Comparison of ENCODE assay signal across 9 cellular contexts in genomic region chr6:68778356-68779020, GRCh38.
DNase-seq lines count a peak whose midpoint lies in the region; ATAC-seq, FAIRE-seq and TF ChIP-seq lines count a peak whose summit lies in the region.
"Had no signal": no experiment of that assay in that cellular context is flagged by ENCODE, and none has a peak within 500 bp of the region (broad histone marks: within the 10 kb centered on the region; RNA-seq: fewer than 3 reads in every experiment).

No MANE protein-coding gene starts in this region.

- H3K4me3 Mint-ChIP-seq in HFFc6: no peak overlapping the region
- H3K4me3 Mint-ChIP-seq in stimulated activated effector memory CD8-positive, alpha-beta T cell treated with anti-CD3 and anti-CD28 coated beads, Interleukin-12 subunit alpha, Interleukin-12 subunit beta, amount 100 ng/mL, for 72 hours: no peak overlapping the region

- H3K4me3 ChIP-seq in bronchial epithelial cell (ENCODE audit: low read depth, low read length): no peak overlapping the region
- no peak overlapping the region for H3K4me3 ChIP-seq in left lung

- no peaks in the 10 kb centered on the region for H3K27me3 Mint-ChIP-seq in HFFc6 (ENCODE audit: insufficient read depth)

- H3K27ac Mint-ChIP-seq in HFFc6: no peak overlapping the region
- H3K27ac Mint-ChIP-seq in stimulated activated effector memory CD8-positive, alpha-beta T cell treated with anti-CD3 and anti-CD28 coated beads, Interleukin-12 subunit alpha, Interleukin-12 subunit beta, amount 100 ng/mL, for 72 hours: no peak overlapping the region

- H3K9me3 ChIP-seq in left lung: no peaks in the 10 kb centered on the region

- H3K36me3 ChIP-seq in bronchial epithelial cell (ENCODE audit: control insufficient read depth, insufficient read depth, low read length) (no peaks in the 10 kb centered on the region), left lung (no peaks in the 10 kb centered on the region)

- H3K9me3 Mint-ChIP-seq in HFFc6: peaks cover 23% of the 10 kb centered on the region
- peaks cover 6% of the 10 kb centered on the region for H3K9me3 Mint-ChIP-seq in stimulated activated effector memory CD8-positive, alpha-beta T cell treated with anti-CD3 and anti-CD28 coated beads, Interleukin-12 subunit alpha, Interleukin-12 subunit beta, amount 100 ng/mL, for 72 hours

- DNase-seq in Caki2 (ENCODE audit: low read depth): peak; percentile 18
- DNase-seq in HFFc6: no peak
- DNase-seq in NCI-H748 (lab: John Stamatoyannopoulos, UW; ENCODE audit: unreplicated experiment): peak; percentile 77
- peak; percentile 37 for DNase-seq in bronchial epithelial cell (ENCODE audit: low read depth)
- no peak for DNase-seq in left lung
- DNase-seq in stimulated activated effector memory CD8-positive, alpha-beta T cell treated with anti-CD3 and anti-CD28 coated beads, Interleukin-12 subunit alpha, Interleukin-12 subunit beta, amount 100 ng/mL, for 72 hours (ENCODE audit: low spot score in 2 of 2): no peak
- DNase-seq in stimulated activated CD4-positive, alpha-beta T cell treated with anti-CD3 and anti-CD28 coated beads, Interleukin-4, amount 100 ng/mL, for 24 hours: no peak
- DNase-seq in NK-92 (lab: John Stamatoyannopoulos, UW; ENCODE audit: unreplicated experiment): no peak

- H3K36me3 Mint-ChIP-seq in HFFc6 (ENCODE audit: low read depth): peaks cover 3% of the 10 kb centered on the region; the same call in 1 of the 2 replicates
- H3K36me3 Mint-ChIP-seq in stimulated activated effector memory CD8-positive, alpha-beta T cell treated with anti-CD3 and anti-CD28 coated beads, Interleukin-12 subunit alpha, Interleukin-12 subunit beta, amount 100 ng/mL, for 72 hours: no peaks in the 10 kb centered on the region

- intact Hi-C loops in left lung (cut with DNase I): loop anchor here in 1 of 2 donors (5.0 kb wide), 1 partner anchor 141 kb away; the partner anchor contains the start of gene ADGRB3

- H3K27me3 ChIP-seq in bronchial epithelial cell (ENCODE audit: control insufficient read depth, insufficient read depth, low read length) (no peaks in the 10 kb centered on the region), left lung (no peaks in the 10 kb centered on the region)

- no peak for FAIRE-seq in bronchial epithelial cell (lab: Jason Lieb, UNC)

- H3K27ac ChIP-seq in left lung: no peak overlapping the region
- H3K27ac ChIP-seq: epithelial cell of prostate had no signal

- no peaks in the 10 kb centered on the region for H3K4me1 Mint-ChIP-seq in HFFc6 (ENCODE audit: low read depth)
- H3K4me1 Mint-ChIP-seq in stimulated activated effector memory CD8-positive, alpha-beta T cell treated with anti-CD3 and anti-CD28 coated beads, Interleukin-12 subunit alpha, Interleukin-12 subunit beta, amount 100 ng/mL, for 72 hours: no peaks in the 10 kb centered on the region

- TF ChIP-seq CTCF in HFFc6 (IDR thresholded peaks at IDR 0.05): peak; percentile 16; the same call in 1 of the 2 replicates
- peak; percentile 52 for TF ChIP-seq CTCF in bronchial epithelial cell (IDR thresholded peaks at IDR 0.05; ENCODE audit: insufficient read depth, low read length, severe bottlenecking)
- peak; percentile 32 to 51 for TF ChIP-seq CTCF in left lung (IDR thresholded peaks at IDR 0.05)

- peak; percentile 77 for ATAC-seq in left lung
- no peak for ATAC-seq in stimulated activated effector memory CD8-positive, alpha-beta T cell treated with anti-CD3 and anti-CD28 coated beads, Interleukin-12 subunit alpha, Interleukin-12 subunit beta, amount 100 ng/mL, for 72 hours

- in situ Hi-C loops in Caki2 (cut with HindIII; ENCODE audit: low pct_unique_long_range_greater_than_20kb, low sequenced_read_pairs): no loop called here

- H3K4me1 ChIP-seq in left lung: no peaks in the 10 kb centered on the region

Comparison
In these comparisons a context has a peak if more than half of its experiments do, and no peak if none do; other contexts are left out.
1. DNase-seq: peak in Caki2 (single experiment), NCI-H748 (single experiment) and bronchial epithelial cell (single experiment); none in HFFc6 (single experiment), left lung (0 of 2), stimulated activated effector memory CD8-positive, alpha-beta T cell treated with anti-CD3 and anti-CD28 coated beads, Interleukin-12 subunit alpha, Interleukin-12 subunit beta, amount 100 ng/mL, for 72 hours (0 of 2), stimulated activated CD4-positive, alpha-beta T cell treated with anti-CD3 and anti-CD28 coated beads, Interleukin-4, amount 100 ng/mL, for 24 hours (single experiment) and NK-92 (single experiment).
2. Peak in every context shown above with its lines, with median percentiles within 50 percentile points of each other: CTCF ChIP-seq.